10 cellular contexts compared by ENCODE assay signal in genomic region chr2:174787485-174788205, GRCh38. TPM values are rescaled to one million over a fixed set of nuclear protein-coding genes. Genes with fewer than 3 reads are reported as not detected.
A peak's percentile ranks its signal among the peaks of the same experiment; 100 is the strongest.
DNase-seq lines count a peak whose midpoint lies in the region; ATAC-seq and TF ChIP-seq lines count a peak whose summit lies in the region.
"Had no signal": no experiment of that assay in that cellular context is flagged by ENCODE, and none has a peak within 500 bp of the region (broad histone marks: within the 10 kb centered on the region; RNA-seq: fewer than 3 reads in every experiment).

No MANE protein-coding gene starts in this region.

- H3K4me1 ChIP-seq in iPS-20b (ENCODE audit: insufficient read depth, low read length) (peaks cover 31% of the 10 kb centered on the region), upper lobe of right lung (peaks cover 6% of the 10 kb centered on the region)
- H3K4me1 ChIP-seq: uterus had no signal

- no peaks in the 10 kb centered on the region for H3K9me3 ChIP-seq in iPS-20b (ENCODE audit: insufficient read depth, low read depth, low read length)
- H3K9me3 ChIP-seq in upper lobe of right lung, result no peaks in the 10 kb centered on the region
- H3K9me3 ChIP-seq: uterus had no signal

- no peak for TF ChIP-seq CTCF in upper lobe of right lung (IDR thresholded peaks at IDR 0.05)

- H3K27ac ChIP-seq in iPS-20b (ENCODE audit: low read length), result peak overlapping the region; percentile 26
- H3K27ac ChIP-seq in upper lobe of right lung, result no peak overlapping the region
- H3K27ac ChIP-seq: uterus had no signal

- H3K9ac ChIP-seq in iPS-20b (ENCODE audit: low read depth, low read length), result peak overlapping the region; percentile 40; the same call in 1 of the 2 replicates

- peak overlapping the region; percentile 54 for H3K4me3 Mint-ChIP-seq in activated naive CD8-positive, alpha-beta T cell treated with anti-CD3 and anti-CD28 coated beads for 36 hours
- H3K4me3 Mint-ChIP-seq: natural killer cell treated with Interleukin-12 subunit alpha and Interleukin-12 subunit beta and Interleukin-15 and Interleukin-18, amount 100 ng/mL, for 72 hours had no signal

- intact Hi-C loops in upper lobe of right lung (cut with DNase I), result no loop called here

- H3K27me3 ChIP-seq in H7 (ENCODE audit: control insufficient read depth, insufficient read depth, low read length), result no peaks in the 10 kb centered on the region
- H3K27me3 ChIP-seq in iPS-20b (ENCODE audit: insufficient read depth, low read length), result no peaks in the 10 kb centered on the region
- H3K27me3 ChIP-seq in upper lobe of right lung, result no peaks in the 10 kb centered on the region
- H3K27me3 ChIP-seq: uterus had no signal

- peaks cover 25% of the 10 kb centered on the region for H3K4me1 Mint-ChIP-seq in activated naive CD8-positive, alpha-beta T cell treated with anti-CD3 and anti-CD28 coated beads for 36 hours

- H3K4me3 ChIP-seq in H7 (ENCODE audit: insufficient read depth, low read depth, low read length) (no peak overlapping the region), iPS-20b (ENCODE audit: low read length) (peak overlapping the region; percentile 9; the same call in 1 of the 2 replicates), upper lobe of right lung (no peak overlapping the region)
- H3K4me3 ChIP-seq: uterus had no signal

- H3K36me3 ChIP-seq in H7 (replicated peaks; ENCODE audit: control insufficient read depth, insufficient read depth, low read length) (no peaks in the 10 kb centered on the region), iPS-20b (ENCODE audit: insufficient read depth, low read depth, low read length) (no peaks in the 10 kb centered on the region), upper lobe of right lung (no peaks in the 10 kb centered on the region)
- H3K36me3 ChIP-seq: uterus had no signal

- H3K36me3 Mint-ChIP-seq in activated naive CD8-positive, alpha-beta T cell treated with anti-CD3 and anti-CD28 coated beads for 36 hours, result no peaks in the 10 kb centered on the region
- H3K36me3 Mint-ChIP-seq: natural killer cell treated with Interleukin-12 subunit alpha and Interleukin-12 subunit beta and Interleukin-15 and Interleukin-18, amount 100 ng/mL, for 72 hours had no signal

- ATAC-seq in HG02981 (IDR thresholded peaks at IDR 0.05; ENCODE audit: unreplicated experiment) (no peak), upper lobe of right lung (no peak)

- no peaks in the 10 kb centered on the region for H3K9me3 Mint-ChIP-seq in activated naive CD8-positive, alpha-beta T cell treated with anti-CD3 and anti-CD28 coated beads for 36 hours
- H3K9me3 Mint-ChIP-seq: natural killer cell treated with Interleukin-12 subunit alpha and Interleukin-12 subunit beta and Interleukin-15 and Interleukin-18, amount 100 ng/mL, for 72 hours had no signal

- peak overlapping the region; percentile 96 for H3K27ac Mint-ChIP-seq in activated naive CD8-positive, alpha-beta T cell treated with anti-CD3 and anti-CD28 coated beads for 36 hours
- H3K27ac Mint-ChIP-seq: natural killer cell treated with Interleukin-12 subunit alpha and Interleukin-12 subunit beta and Interleukin-15 and Interleukin-18, amount 100 ng/mL, for 72 hours had no signal

- DNase-seq in A172 (ENCODE audit: low spot score) (peak; percentile 91), H7 (peak; percentile 78), NCI-H1930 (lab: John Stamatoyannopoulos, UW) (no peak), mesenteric fat pad (ENCODE audit: low spot score) (no peak), upper lobe of right lung (no peak)
- DNase-seq in activated naive CD8-positive, alpha-beta T cell treated with anti-CD3 and anti-CD28 coated beads for 36 hours, result peak; percentile 74
- DNase-seq: uterus had no signal

- no peaks in the 10 kb centered on the region for H3K27me3 Mint-ChIP-seq in activated naive CD8-positive, alpha-beta T cell treated with anti-CD3 and anti-CD28 coated beads for 36 hours

RNA-seq across cellular contexts. Expression of gene CHRNA1, which starts 23.4 kb away (rescaled TPM):
- not detected in 2 replicates for total RNA-seq in A172 (2014; rRNA removed; shearing (Covaris generic))
- not detected in 2 replicates for total RNA-seq in H7 (2014; rRNA removed; shearing (Covaris generic))
- not detected for total RNA-seq in activated naive CD8-positive, alpha-beta T cell treated with anti-CD3 and anti-CD28 coated beads for 36 hours
- total RNA-seq in mesenteric fat pad, result 0.22 TPM
- total RNA-seq in upper lobe of right lung, result 0.52 TPM
- total RNA-seq: natural killer cell treated with Interleukin-12 subunit alpha and Interleukin-12 subunit beta and Interleukin-15 and Interleukin-18, amount 100 ng/mL, for 72 hours; uterus had no signal

Comparison
In these comparisons a context has a peak if more than half of its experiments do, and no peak if none do; other contexts are left out.
1. DNase-seq: peak in A172 (single experiment), H7 (single experiment) and activated naive CD8-positive, alpha-beta T cell treated with anti-CD3 and anti-CD28 coated beads for 36 hours (single experiment); none in NCI-H1930 (0 of 2), mesenteric fat pad (single experiment) and upper lobe of right lung (single experiment).